9 cellular contexts compared by ENCODE assay signal in genomic region chr21:44370027-44370735, GRCh38. TPM values are rescaled to one million over a fixed set of nuclear protein-coding genes. Genes with fewer than 3 reads are reported as not detected.
A peak's percentile ranks its signal among the peaks of the same experiment; 100 is the strongest.
DNase-seq lines count a peak whose midpoint lies in the region; TF ChIP-seq lines count a peak whose summit lies in the region.
"Had no signal": no experiment of that assay in that cellular context is flagged by ENCODE, and none has a peak within 500 bp of the region (broad histone marks: within the 10 kb centered on the region; RNA-seq: fewer than 3 reads in every experiment).

No MANE protein-coding gene starts in this region.

- peak; percentile 62 to 73 for DNase-seq in Caco-2
- peak; percentile 53 for DNase-seq in LHCN-M2 (ENCODE audit: low read depth)
- no peak for DNase-seq in chondrocyte (ENCODE audit: low spot score)
- DNase-seq in mesothelial cell of epicardium (ENCODE audit: low spot score in 2 of 2, unreplicated experiment in 2 of 2), result no peak
- DNase-seq in activated CD4-positive, alpha-beta T cell treated with anti-CD3 and anti-CD28 coated beads for 1 hour, result no peak
- DNase-seq in RKO (ENCODE audit: low spot score), result no peak
- no peak for DNase-seq in tibial artery
- no peak for DNase-seq in activated T-helper 2 cell treated with anti-CD3 and anti-CD28 coated beads, Interferon-gamma antibody, Interleukin-2, Interleukin-4, amounts not matched to agents 10 μg/mL and 5 μg/mL and 100 μg/mL, durations not matched to agents 14 hours and 24 hours and 36 hours (ENCODE audit: low spot score)

- no peak overlapping the region for H3K27ac ChIP-seq in tibial artery

- H3K9me3 ChIP-seq in Caco-2 (peaks cover 4% of the 10 kb centered on the region; the same call in 1 of the 2 replicates), tibial artery (no peaks in the 10 kb centered on the region)

- no peaks in the 10 kb centered on the region for H3K27me3 ChIP-seq in Caco-2 (replicated peaks; ENCODE audit: control insufficient read depth, insufficient read depth, low read length)
- H3K27me3 ChIP-seq in tibial artery, result peaks cover 0 to 61% of the 10 kb centered on the region in 2 donors

- H3K36me3 ChIP-seq in Caco-2 (ENCODE audit: control insufficient read depth, insufficient read depth, low read length) (no peaks in the 10 kb centered on the region), tibial artery (no peaks in the 10 kb centered on the region)

- CTCF ChIA-PET in Caco-2 (lab: Charles Lee), result no interaction called here

- H3K4me1 Mint-ChIP-seq in Caco-2 (ENCODE audit: low read depth, unreplicated experiment), result no peaks in the 10 kb centered on the region
- H3K4me1 Mint-ChIP-seq in chondrocyte (ENCODE audit: low read depth), result peaks cover 9% of the 10 kb centered on the region
- peaks cover 8% of the 10 kb centered on the region for H3K4me1 Mint-ChIP-seq in mesothelial cell of epicardium
- H3K4me1 Mint-ChIP-seq in activated T-helper 2 cell treated with anti-CD3 and anti-CD28 coated beads, Interferon-gamma antibody, Interleukin-2, Interleukin-4, amounts not matched to agents 10 μg/mL and 5 μg/mL and 100 μg/mL, durations not matched to agents 14 hours and 24 hours and 36 hours (ENCODE audit: low read depth), result peaks cover 13% of the 10 kb centered on the region

- intact Hi-C loops in Caco-2 (cut with micrococcal nuclease; ENCODE audit: unreplicated experiment) (no loop called here), tibial artery (cut with DNase I; ENCODE audit: low total_unique reads) (no loop called here)
- intact Hi-C loops in activated T-helper 2 cell treated with anti-CD3 and anti-CD28 coated beads, Interferon-gamma antibody, Interleukin-2, Interleukin-4, amounts not matched to agents 10 μg/mL and 5 μg/mL and 100 μg/mL, durations not matched to agents 14 hours and 24 hours and 36 hours (cut with micrococcal nuclease), result no loop called here

- H3K27me3 Mint-ChIP-seq in Caco-2 (ENCODE audit: insufficient read depth, unreplicated experiment) (no peaks in the 10 kb centered on the region), chondrocyte (ENCODE audit: low read depth) (peaks cover 16% of the 10 kb centered on the region), mesothelial cell of epicardium (ENCODE audit: low read depth) (peaks cover 52% of the 10 kb centered on the region)
- no peaks in the 10 kb centered on the region for H3K27me3 Mint-ChIP-seq in activated T-helper 2 cell treated with anti-CD3 and anti-CD28 coated beads, Interferon-gamma antibody, Interleukin-2, Interleukin-4, amounts not matched to agents 10 μg/mL and 5 μg/mL and 100 μg/mL, durations not matched to agents 14 hours and 24 hours and 36 hours (ENCODE audit: low read depth)
- H3K27me3 Mint-ChIP-seq: T-cell had no signal

- H3K4me3 Mint-ChIP-seq in Caco-2 (ENCODE audit: unreplicated experiment) (peak overlapping the region; percentile 69), chondrocyte (ENCODE audit: unreplicated experiment) (peak overlapping the region; percentile 12), mesothelial cell of epicardium (peak overlapping the region; percentile 28)
- no peak overlapping the region for H3K4me3 Mint-ChIP-seq in activated T-helper 2 cell treated with anti-CD3 and anti-CD28 coated beads, Interferon-gamma antibody, Interleukin-2, Interleukin-4, amounts not matched to agents 10 μg/mL and 5 μg/mL and 100 μg/mL, durations not matched to agents 14 hours and 24 hours and 36 hours (ENCODE audit: low read depth)
- H3K4me3 Mint-ChIP-seq: T-cell had no signal

- H3K4me1 ChIP-seq in Caco-2, result peaks cover 8% of the 10 kb centered on the region; the same call in 1 of the 2 replicates
- peaks cover 0 to 12% (median 0%) of the 10 kb centered on the region in 4 donors for H3K4me1 ChIP-seq in tibial artery

- TF ChIP-seq CTCF in Caco-2 (IDR thresholded peaks at IDR 0.05; ENCODE audit: insufficient read depth in 1 of 2, low read depth in 1 of 2, low read length in 1 of 2, severe bottlenecking in 1 of 2, unreplicated experiment in 1 of 2) (no peak), chondrocyte (IDR thresholded peaks at IDR 0.05) (no peak), mesothelial cell of epicardium (IDR thresholded peaks at IDR 0.05; ENCODE audit: unreplicated experiment) (no peak), tibial artery (IDR thresholded peaks at IDR 0.05) (no peak)

- H3K4me3 ChIP-seq in Caco-2 (ENCODE audit: low read depth, low read length), result peak overlapping the region; percentile 37
- H3K4me3 ChIP-seq in tibial artery, result no peak overlapping the region

- POLR2A ChIA-PET in Caco-2 (lab: Charles Lee), result no interaction called here

- H3K27ac Mint-ChIP-seq in Caco-2 (ENCODE audit: unreplicated experiment) (no peak overlapping the region), chondrocyte (ENCODE audit: unreplicated experiment) (no peak overlapping the region), mesothelial cell of epicardium (no peak overlapping the region)
- no peak overlapping the region for H3K27ac Mint-ChIP-seq in activated T-helper 2 cell treated with anti-CD3 and anti-CD28 coated beads, Interferon-gamma antibody, Interleukin-2, Interleukin-4, amounts not matched to agents 10 μg/mL and 5 μg/mL and 100 μg/mL, durations not matched to agents 14 hours and 24 hours and 36 hours
- H3K27ac Mint-ChIP-seq: T-cell had no signal

- H3K36me3 Mint-ChIP-seq in Caco-2 (ENCODE audit: insufficient read depth, unreplicated experiment) (no peaks in the 10 kb centered on the region), chondrocyte (ENCODE audit: low read depth) (no peaks in the 10 kb centered on the region), mesothelial cell of epicardium (no peaks in the 10 kb centered on the region)
- peaks cover 24% of the 10 kb centered on the region for H3K36me3 Mint-ChIP-seq in activated T-helper 2 cell treated with anti-CD3 and anti-CD28 coated beads, Interferon-gamma antibody, Interleukin-2, Interleukin-4, amounts not matched to agents 10 μg/mL and 5 μg/mL and 100 μg/mL, durations not matched to agents 14 hours and 24 hours and 36 hours (ENCODE audit: low read depth)
- H3K36me3 Mint-ChIP-seq: T-cell had no signal

- BruUV-seq in Caco-2 (replicated peaks; lab: Mats Ljungman, UMichigan), result no TSS peak

- no peaks in the 10 kb centered on the region for H3K9me3 Mint-ChIP-seq in Caco-2 (ENCODE audit: unreplicated experiment)
- H3K9me3 Mint-ChIP-seq in chondrocyte (ENCODE audit: low read depth), result no peaks in the 10 kb centered on the region
- H3K9me3 Mint-ChIP-seq in mesothelial cell of epicardium, result peaks cover 2% of the 10 kb centered on the region
- H3K9me3 Mint-ChIP-seq in activated T-helper 2 cell treated with anti-CD3 and anti-CD28 coated beads, Interferon-gamma antibody, Interleukin-2, Interleukin-4, amounts not matched to agents 10 μg/mL and 5 μg/mL and 100 μg/mL, durations not matched to agents 14 hours and 24 hours and 36 hours, result peaks cover 3% of the 10 kb centered on the region
- H3K9me3 Mint-ChIP-seq: T-cell had no signal

RNA-seq across cellular contexts. Expression of gene TRPM2, which starts 16.8 kb away (rescaled TPM):
- total RNA-seq in Caco-2 (2022), result 0.07 and 0.20 TPM in 2 replicates
- not detected in 2 replicates for total RNA-seq in LHCN-M2 (2014; rRNA removed)
- 0.06 TPM for polyA plus RNA-seq in LHCN-M2 (2012)
- total RNA-seq in chondrocyte, result 0.21 to 0.32 TPM in 2 of 3 replicates, not detected in the other
- 0.09 to 0.16 TPM (median 0.09 TPM) in 3 replicates for total RNA-seq in mesothelial cell of epicardium
- 6.7 and 7.3 TPM in 2 replicates for total RNA-seq in activated T-helper 2 cell treated with anti-CD3 and anti-CD28 coated beads, Interferon-gamma antibody, Interleukin-2, Interleukin-4, amounts not matched to agents 10 μg/mL and 5 μg/mL and 100 μg/mL, durations not matched to agents 14 hours and 24 hours and 36 hours

RNA-seq across cellular contexts. Expression of gene CFAP410, which starts 31.0 kb away (rescaled TPM):
- total RNA-seq in Caco-2 (2022) (16.5 and 20.1 TPM in 2 replicates), LHCN-M2 (2014; rRNA removed) (15.7 and 19.0 TPM in 2 replicates), chondrocyte (14.2 to 19.5 TPM (median 17.7 TPM) in 3 replicates), mesothelial cell of epicardium (27.6 to 34.0 TPM (median 32.0 TPM) in 3 replicates)
- 16.1 TPM for polyA plus RNA-seq in LHCN-M2 (2012)
- 13.8 and 15.2 TPM in 2 replicates for total RNA-seq in activated T-helper 2 cell treated with anti-CD3 and anti-CD28 coated beads, Interferon-gamma antibody, Interleukin-2, Interleukin-4, amounts not matched to agents 10 μg/mL and 5 μg/mL and 100 μg/mL, durations not matched to agents 14 hours and 24 hours and 36 hours

Comparison
In these comparisons a context has a peak if more than half of its experiments do, and no peak if none do; other contexts are left out.
1. DNase-seq: peak in Caco-2 (2 of 2) and LHCN-M2 (single experiment); none in chondrocyte (single experiment), mesothelial cell of epicardium (0 of 2), activated CD4-positive, alpha-beta T cell treated with anti-CD3 and anti-CD28 coated beads for 1 hour (single experiment), RKO (single experiment), tibial artery (0 of 2) and activated T-helper 2 cell treated with anti-CD3 and anti-CD28 coated beads, Interferon-gamma antibody, Interleukin-2, Interleukin-4, amounts not matched to agents 10 μg/mL and 5 μg/mL and 100 μg/mL, durations not matched to agents 14 hours and 24 hours and 36 hours (single experiment).